Comparison of ENCODE assay signal across 29 cellular contexts in genomic region chr2:114446571-114446970, GRCh38. TPM values are rescaled to one million over a fixed set of nuclear protein-coding genes. Genes with fewer than 3 reads are reported as not detected.
"Had no signal": no experiment of that assay in that cellular context is flagged by ENCODE, and none has a peak within 500 bp of the region (broad histone marks: within the 10 kb centered on the region; RNA-seq: fewer than 3 reads in every experiment).

No MANE protein-coding gene starts in this region.

- H3K4me1 ChIP-seq: parathyroid adenoma, psoas muscle, spleen, thyroid gland, tibial nerve, upper lobe of left lung, vagina had no signal

- H3K27ac ChIP-seq: neural progenitor cell, ovary, parathyroid adenoma, psoas muscle, skin epidermis, spleen, thoracic aorta, thyroid gland, tibial nerve, upper lobe of left lung, vagina had no signal

- H3K9ac ChIP-seq: neural progenitor cell, parathyroid adenoma had no signal

- H3K9me3 ChIP-seq: ovary, psoas muscle, spleen, thoracic aorta, thyroid gland, tibial nerve, upper lobe of left lung, vagina had no signal

- DNase-seq: natural killer cell; occipital lobe; ovary; psoas muscle; right cardiac atrium; spleen; stimulated activated CD4-positive, alpha-beta T cell treated with anti-CD3 and anti-CD28 coated beads, Interleukin-12 subunit alpha, Interleukin-12 subunit beta, amount 100 ng/mL, for 4 hours; stimulated activated CD4-positive, alpha-beta T cell treated with anti-CD3 and anti-CD28 coated beads, Interleukin-1b, Interleukin-23, amount 100 ng/mL, for 48 hours; stimulated activated CD4-positive, alpha-beta T cell treated with anti-CD3 and anti-CD28 coated beads, Interleukin-4, amount 100 ng/mL, for 1 hour; stimulated activated CD4-positive, alpha-beta T cell treated with anti-CD3 and anti-CD28 coated beads, Interleukin-4, amount 100 ng/mL, for 4 hours; stimulated activated CD8-positive, alpha-beta memory T cell treated with anti-CD3 and anti-CD28 coated beads, Interleukin-4, amount 100 ng/mL, for 48 hours; stimulated activated naive CD4-positive, alpha-beta T cell; stimulated activated naive CD8-positive, alpha-beta T cell treated with anti-CD3 and anti-CD28 coated beads, Interleukin-15, amount 100 ng/mL, for 72 hours; stimulated activated naive CD8-positive, alpha-beta T cell treated with anti-CD3 and anti-CD28 coated beads, Interleukin-15, Interleukin-2, amounts not matched to agents 100 U/mL and 50 U/mL, for 24 hours; thyroid gland; trophoblast cell; upper lobe of left lung had no signal

- ATAC-seq: natural killer cell; psoas muscle; right cardiac atrium; sciatic nerve; stimulated activated memory B cell treated with anti-CD40 and anti-IgM and Interleukin-4, amounts not matched to agents 10 μg/mL and 1 μg/mL and 100 μg/mL, for 72 hours; stimulated activated naive CD8-positive, alpha-beta T cell treated with anti-CD3 and anti-CD28 coated beads, Interleukin-15, amount 100 ng/mL, for 72 hours; stimulated activated naive CD8-positive, alpha-beta T cell treated with anti-CD3 and anti-CD28 coated beads, Interleukin-15, Interleukin-2, amounts not matched to agents 100 U/mL and 50 U/mL, for 24 hours had no signal

- H3K79me2 ChIP-seq: parathyroid adenoma had no signal

- FAIRE-seq: urothelium cell line had no signal

- H3K27me3 ChIP-seq: neural progenitor cell, ovary, spleen, thyroid gland, tibial nerve, upper lobe of left lung, vagina had no signal

- H2AFZ ChIP-seq: neural progenitor cell, parathyroid adenoma had no signal

- H3K4me2 ChIP-seq: neural progenitor cell, smooth muscle cell had no signal

- H3K36me3 ChIP-seq: neural progenitor cell, ovary, spleen, thoracic aorta, thyroid gland, tibial nerve, upper lobe of left lung, vagina had no signal

- H3K4me3 ChIP-seq: neural progenitor cell, ovary, psoas muscle, skin epidermis, smooth muscle cell, spleen, thoracic aorta, thyroid gland, tibial nerve, upper lobe of left lung, vagina had no signal

RNA-seq across cellular contexts. Expression of gene DPP10, which starts 4.1 kb away (rescaled TPM):
- total RNA-seq: natural killer cell, osteoblast, psoas muscle, renal cortical epithelial cell, spleen, thoracic aorta, vagina had no signal
- polyA plus RNA-seq: smooth muscle cell had no signal
